Comparison of ENCODE assay signal across 8 cellular contexts in genomic region chr16:74774223-74775139, GRCh38. TPM values are rescaled to one million over a fixed set of nuclear protein-coding genes. Genes with fewer than 3 reads are reported as not detected.
DNase-seq lines count a peak whose midpoint lies in the region; ATAC-seq and TF ChIP-seq lines count a peak whose summit lies in the region.

Gene FA2H, minus strand, starts transcription at chr16:74774820. Its CDS starts 65 bp downstream, at chr16:74774755.

- ATAC-seq in activated naive CD8-positive, alpha-beta T cell treated with anti-CD3 and anti-CD28 coated beads, Interleukin-2, amount 50 U/mL, for 24 hours = peak; percentile 97

- H2AFZ ChIP-seq in SU-DHL-6 (ENCODE audit: low read depth, low read length, severe bottlenecking) = no peak within 1 kb of the TSS

- H3K27ac Mint-ChIP-seq in HFFc6 = no peak within 1 kb of the TSS
- H3K27ac Mint-ChIP-seq in activated naive CD8-positive, alpha-beta T cell treated with anti-CD3 and anti-CD28 coated beads, Interleukin-2, amount 50 U/mL, for 24 hours = no peak within 1 kb of the TSS

- H3K9me3 ChIP-seq in SU-DHL-6 (ENCODE audit: insufficient read depth, low read length) = no peaks in the 10 kb centered on the region

- H3F3A ChIP-seq in SU-DHL-6 (ENCODE audit: insufficient read depth) = no peaks in the 10 kb centered on the region

- TF ChIP-seq CTCF in GM12865 (IDR thresholded peaks at IDR 0.05; ENCODE audit: insufficient read depth, low read depth, low read length, missing control alignments) (peak; percentile 11), HFFc6 (IDR thresholded peaks at IDR 0.05) (peak; percentile 56), NB4 (IDR thresholded peaks at IDR 0.05; ENCODE audit: low read depth, low read length) (no peak), SU-DHL-6 (IDR thresholded peaks at IDR 0.05; ENCODE audit: insufficient read depth, low read length, poor library complexity, severe bottlenecking) (no peak)

- no peaks in the 10 kb centered on the region for H3K9me3 Mint-ChIP-seq in HFFc6
- H3K9me3 Mint-ChIP-seq in activated naive CD8-positive, alpha-beta T cell treated with anti-CD3 and anti-CD28 coated beads, Interleukin-2, amount 50 U/mL, for 24 hours = no peaks in the 10 kb centered on the region

- no peak within 1 kb of the TSS for H3K27ac ChIP-seq in SU-DHL-6 (ENCODE audit: low read depth, low read length)

- no peaks in the 10 kb centered on the region for H4K20me1 ChIP-seq in SU-DHL-6 (ENCODE audit: low read depth, low read length)

- peaks cover 54% of the 10 kb centered on the region for H3K27me3 Mint-ChIP-seq in HFFc6 (ENCODE audit: insufficient read depth)
- peaks cover 40% of the 10 kb centered on the region for H3K27me3 Mint-ChIP-seq in activated naive CD8-positive, alpha-beta T cell treated with anti-CD3 and anti-CD28 coated beads, Interleukin-2, amount 50 U/mL, for 24 hours

- no peaks in the 10 kb centered on the region for H3K79me2 ChIP-seq in SU-DHL-6 (ENCODE audit: insufficient read depth, low read length)

- peak; percentile 67 for DNase-seq in GM12865 (ENCODE audit: low read depth)
- no peak for DNase-seq in HFFc6
- DNase-seq in NB4 (ENCODE audit: low read depth) = peak; percentile 87
- peak; percentile 65 for DNase-seq in activated naive CD8-positive, alpha-beta T cell treated with anti-CD3 and anti-CD28 coated beads, Interleukin-2, amount 50 U/mL, for 24 hours
- peak; percentile 43 for DNase-seq in hepatic stellate cell (ENCODE audit: low spot score)
- peak; percentile 79 for DNase-seq in retina
- DNase-seq in NK-92 treated with Interleukin-12 subunit alpha and Interleukin-12 subunit beta, amount 100 ng/mL, for 24 hours (lab: John Stamatoyannopoulos, UW) = no peak

- no peaks in the 10 kb centered on the region for H3K36me3 ChIP-seq in SU-DHL-6 (ENCODE audit: low read length)

- H3K4me2 ChIP-seq in SU-DHL-6 (ENCODE audit: low read depth, low read length, poor library complexity, severe bottlenecking) = peak within 1 kb of the TSS; percentile 61

- peak within 1 kb of the TSS; percentile 6 for H3K4me3 Mint-ChIP-seq in HFFc6
- H3K4me3 Mint-ChIP-seq in activated naive CD8-positive, alpha-beta T cell treated with anti-CD3 and anti-CD28 coated beads, Interleukin-2, amount 50 U/mL, for 24 hours = peak within 1 kb of the TSS; percentile 62

- peak within 1 kb of the TSS; percentile 19; the same call in 1 of the 2 replicates for H3K9ac ChIP-seq in SU-DHL-6 (ENCODE audit: low read length)

- no peaks in the 10 kb centered on the region for H3K36me3 Mint-ChIP-seq in HFFc6 (ENCODE audit: low read depth)
- no peaks in the 10 kb centered on the region for H3K36me3 Mint-ChIP-seq in activated naive CD8-positive, alpha-beta T cell treated with anti-CD3 and anti-CD28 coated beads, Interleukin-2, amount 50 U/mL, for 24 hours (ENCODE audit: low read depth)

- no peaks in the 10 kb centered on the region for H3K9me2 ChIP-seq in SU-DHL-6 (replicated peaks; ENCODE audit: insufficient read depth, low read length)

- H3K27me3 ChIP-seq in SU-DHL-6 (ENCODE audit: low read length) = no peaks in the 10 kb centered on the region

- H3K4me3 ChIP-seq in GM12865 (ENCODE audit: low read depth, low read length) (peak within 1 kb of the TSS; percentile 50), NB4 (ENCODE audit: low read depth, low read length) (peak within 1 kb of the TSS; percentile 27), SU-DHL-6 (ENCODE audit: insufficient read depth, low read length, poor library complexity, severe bottlenecking) (peak within 1 kb of the TSS; percentile 45)

- no peak for TF ChIP-seq POLR2A in NB4 (IDR thresholded peaks at IDR 0.05; ENCODE audit: extremely low read depth, insufficient read length)

- no peaks in the 10 kb centered on the region for H3K4me1 Mint-ChIP-seq in HFFc6 (ENCODE audit: low read depth)
- peaks cover 8% of the 10 kb centered on the region for H3K4me1 Mint-ChIP-seq in activated naive CD8-positive, alpha-beta T cell treated with anti-CD3 and anti-CD28 coated beads, Interleukin-2, amount 50 U/mL, for 24 hours

RNA-seq across cellular contexts. Expression of gene FA2H, which starts in this region (rescaled TPM):
- not detected for total RNA-seq in HFFc6 (2021; fragmentation: NEBNext Ultra II Directional; extraction: Animal tissue kit (Norgen Biotek cat#: 25700))

Comparison
In these comparisons a context has a peak if more than half of its experiments do, and no peak if none do; other contexts are left out.
1. DNase-seq: peak in GM12865 (single experiment), NB4 (single experiment), activated naive CD8-positive, alpha-beta T cell treated with anti-CD3 and anti-CD28 coated beads, Interleukin-2, amount 50 U/mL, for 24 hours (single experiment), hepatic stellate cell (single experiment) and retina (single experiment); none in HFFc6 (single experiment) and NK-92 treated with Interleukin-12 subunit alpha and Interleukin-12 subunit beta, amount 100 ng/mL, for 24 hours (single experiment).
2. CTCF ChIP-seq: peak in GM12865 (single experiment) and HFFc6 (single experiment); none in NB4 (single experiment) and SU-DHL-6 (single experiment).
3. Peak in every context shown above with its lines, with median percentiles within 50 percentile points of each other: H3K4me3 ChIP-seq.